Comparison of ENCODE assay signal across 8 cellular contexts in the genomic region with DNA sequence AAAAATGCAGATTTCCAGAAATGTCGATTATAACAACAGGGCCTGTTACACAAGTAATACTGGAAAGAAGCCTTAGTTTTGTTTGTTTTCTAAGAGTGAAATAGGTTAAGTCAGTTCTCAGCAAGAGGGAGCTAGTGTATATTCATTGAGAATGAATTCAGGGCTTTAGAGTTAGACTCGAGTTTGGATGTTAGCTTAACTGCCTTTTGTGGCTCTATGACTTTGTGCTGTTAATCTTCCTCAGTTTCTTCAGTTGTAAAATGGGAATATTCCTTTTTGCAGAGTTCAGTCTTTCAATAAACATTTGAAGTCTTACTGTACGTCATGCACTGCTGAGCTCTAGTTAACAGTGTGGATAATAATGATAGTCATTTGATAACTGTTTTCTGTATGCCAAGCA. TPM values are rescaled to one million over a fixed set of nuclear protein-coding genes. Genes with fewer than 3 reads are reported as not detected.
DNase-seq lines count a peak whose midpoint lies in the region; ATAC-seq, FAIRE-seq and TF ChIP-seq lines count a peak whose summit lies in the region.

No MANE protein-coding gene starts in this region.

- POLR2A ChIA-PET in CD8-positive, alpha-beta memory T cell (lab: Charles Lee) = interaction anchor here (0.7 to 5.0 kb wide), 12 partner anchors 10 to 44 kb away, joined by 3 to 93 read pairs (median 4); a partner anchor contains a TSS

- 2 to 5% methylated on average over 3 of the region's 3 CpGs for WGBS in thyroid gland, 2 donors

- no peak for TF ChIP-seq POLR2A in thyroid gland (IDR thresholded peaks at IDR 0.05)

- FAIRE-seq in astrocyte (lab: Jason Lieb, UNC) = no peak

- no peak overlapping the region for H2AFZ ChIP-seq in astrocyte (ENCODE audit: low read depth, low read length)

- peaks cover 0 to 42% (median 0%) of the 10 kb centered on the region in 3 donors for H3K36me3 Mint-ChIP-seq in CD8-positive, alpha-beta memory T cell
- H3K36me3 Mint-ChIP-seq in IgD-negative memory B cell = peaks cover 7% of the 10 kb centered on the region
- no peaks in the 10 kb centered on the region for H3K36me3 Mint-ChIP-seq in astrocyte (ENCODE audit: low read depth, unreplicated experiment)

- H3K4me3 Mint-ChIP-seq in CD8-positive, alpha-beta memory T cell = peak overlapping the region; percentile 89 to 97 (median 95)
- H3K4me3 Mint-ChIP-seq in IgD-negative memory B cell (peak overlapping the region; percentile 91 to 98 (median 96)), astrocyte (ENCODE audit: unreplicated experiment) (peak overlapping the region; percentile 97)

- H3K27me3 ChIP-seq in CD8-positive, alpha-beta memory T cell (ENCODE audit: insufficient read depth, low read length, poor library complexity, severe bottlenecking) = no peaks in the 10 kb centered on the region
- H3K27me3 ChIP-seq in astrocyte (ENCODE audit: insufficient read depth, low read length) (no peaks in the 10 kb centered on the region), thyroid gland (no peaks in the 10 kb centered on the region)

- peak overlapping the region; percentile 83 for H3K27ac ChIP-seq in CD8-positive, alpha-beta memory T cell (ENCODE audit: low read depth, low read length)
- H3K27ac ChIP-seq in astrocyte (ENCODE audit: low read depth, low read length) = peak overlapping the region; percentile 77
- peak overlapping the region; percentile 96 to 98 (median 97) for H3K27ac ChIP-seq in thyroid gland

- peaks cover 63 to 67% (median 65%) of the 10 kb centered on the region in 3 donors for H3K4me1 Mint-ChIP-seq in CD8-positive, alpha-beta memory T cell
- H3K4me1 Mint-ChIP-seq in IgD-negative memory B cell = peaks cover 46 to 62% (median 51%) of the 10 kb centered on the region in 3 donors
- H3K4me1 Mint-ChIP-seq in astrocyte (ENCODE audit: low read depth, unreplicated experiment) = peaks cover 28% of the 10 kb centered on the region

- peak; percentile 42 for ATAC-seq in left lobe of liver
- no peak for ATAC-seq in GM21528 (IDR thresholded peaks at IDR 0.05; ENCODE audit: low FRiP score, unreplicated experiment)
- ATAC-seq in GM18907 (IDR thresholded peaks at IDR 0.05; ENCODE audit: unreplicated experiment) = no peak

- H3K9me3 Mint-ChIP-seq in CD8-positive, alpha-beta memory T cell = no peaks in the 10 kb centered on the region
- H3K9me3 Mint-ChIP-seq in IgD-negative memory B cell = peaks cover 0 to 1% (median 0%) of the 10 kb centered on the region in 3 donors
- no peaks in the 10 kb centered on the region for H3K9me3 Mint-ChIP-seq in astrocyte (ENCODE audit: unreplicated experiment)

- peaks cover 50% of the 10 kb centered on the region for H3K4me1 ChIP-seq in CD8-positive, alpha-beta memory T cell (ENCODE audit: insufficient read depth, low read length)
- H3K4me1 ChIP-seq in astrocyte (ENCODE audit: insufficient read depth, low read length) (peaks cover 17% of the 10 kb centered on the region), thyroid gland (peaks cover 33 to 49% of the 10 kb centered on the region in 2 donors)

- TF ChIP-seq CTCF in astrocyte (IDR thresholded peaks at IDR 0.05; ENCODE audit: insufficient read depth, low read depth, low read length) (no peak), thyroid gland (IDR thresholded peaks at IDR 0.05) (peak in 2 of 6 experiments; percentile 19 to 21)

- peak in 2 of 5 donors; percentile 19 to 27 for DNase-seq in CD8-positive, alpha-beta memory T cell
- DNase-seq in astrocyte (ENCODE audit: low read depth) (no peak), left lobe of liver (ENCODE audit: low spot score) (no peak), thyroid gland (no peak), AML-193 (lab: John Stamatoyannopoulos, UW) (no peak)

- H3K9ac ChIP-seq in astrocyte (ENCODE audit: low read length) = peak overlapping the region; percentile 94

- H3K27ac Mint-ChIP-seq in CD8-positive, alpha-beta memory T cell = peak overlapping the region; percentile 87 to 99 (median 95)
- H3K27ac Mint-ChIP-seq in IgD-negative memory B cell = peak overlapping the region; percentile 78 to 94 (median 87)
- H3K27ac Mint-ChIP-seq in astrocyte (ENCODE audit: unreplicated experiment) = peak overlapping the region; percentile 86

- peaks cover 56% of the 10 kb centered on the region for H4K20me1 ChIP-seq in astrocyte (ENCODE audit: insufficient read depth, low read length)

- H3K4me3 ChIP-seq in CD8-positive, alpha-beta memory T cell (ENCODE audit: low read length) = peak overlapping the region; percentile 70
- peak overlapping the region; percentile 96 for H3K4me3 ChIP-seq in astrocyte (ENCODE audit: insufficient read depth, low read depth, low read length)
- H3K4me3 ChIP-seq in thyroid gland (replicated peaks in 1 of 3) = peak overlapping the region; percentile 11 to 93 (median 65)

- H3K4me2 ChIP-seq in astrocyte (ENCODE audit: low read length) = peak overlapping the region; percentile 87

- H3K9me3 ChIP-seq in CD8-positive, alpha-beta memory T cell (ENCODE audit: low read length) = no peaks in the 10 kb centered on the region
- H3K9me3 ChIP-seq in astrocyte (ENCODE audit: insufficient read depth, low read depth, low read length) (no peaks in the 10 kb centered on the region), thyroid gland (no peaks in the 10 kb centered on the region)

- H3K27me3 Mint-ChIP-seq in CD8-positive, alpha-beta memory T cell = no peaks in the 10 kb centered on the region
- no peaks in the 10 kb centered on the region for H3K27me3 Mint-ChIP-seq in IgD-negative memory B cell
- no peaks in the 10 kb centered on the region for H3K27me3 Mint-ChIP-seq in astrocyte (ENCODE audit: low read depth, unreplicated experiment)

- intact Hi-C loops in thyroid gland (cut with DNase I) = loop anchor here (2.0 kb wide), 1 partner anchor 33 kb away; a partner anchor contains a TSS

- H3K36me3 ChIP-seq in CD8-positive, alpha-beta memory T cell (ENCODE audit: insufficient read depth, low read length) = no peaks in the 10 kb centered on the region
- H3K36me3 ChIP-seq in astrocyte (ENCODE audit: insufficient read depth, low read length) (no peaks in the 10 kb centered on the region), thyroid gland (no peaks in the 10 kb centered on the region)

- H3K79me2 ChIP-seq in astrocyte (ENCODE audit: insufficient read depth, low read length) = peaks cover 60% of the 10 kb centered on the region

- CTCF ChIA-PET in CD8-positive, alpha-beta memory T cell (lab: Charles Lee) = interaction anchor here (0.7 to 2.8 kb wide), 14 partner anchors 8 to 44 kb away, joined by 3 to 40 read pairs (median 4); a partner anchor contains a TSS

RNA-seq across cellular contexts. Expression of a gene that starts 1.0 kb away (rescaled TPM):
- total RNA-seq in CD8-positive, alpha-beta memory T cell = 100 to 1,000 TPM; 324 to 331 TPM
- 187 TPM for polyA plus RNA-seq in CD8-positive, alpha-beta memory T cell
- polyA plus RNA-seq in IgD-negative memory B cell = 144 TPM
- total RNA-seq in astrocyte (120 and 128 TPM in 2 replicates), left lobe of liver (151 TPM), thyroid gland (100 to 1,000 TPM; 103 to 114 (median 108) TPM)

RNA-seq across cellular contexts. Expression of a gene that starts 33.1 kb away (rescaled TPM):
- total RNA-seq in CD8-positive, alpha-beta memory T cell = 10 to 100 TPM; 66.6 to 67.6 TPM
- 109 TPM for polyA plus RNA-seq in CD8-positive, alpha-beta memory T cell
- polyA plus RNA-seq in IgD-negative memory B cell = 87.3 TPM
- 24.4 and 28.1 TPM in 2 replicates for total RNA-seq in astrocyte
- total RNA-seq in left lobe of liver = 15.0 TPM
- total RNA-seq in thyroid gland = 100 to 1,000 TPM in 2 of 4 donors, 10 to 100 TPM in 2; 74.6 to 155 (median 109) TPM
